27 cellular contexts compared by ENCODE assay signal in genomic region chr2:177710889-177711288, GRCh38.
"Had no signal": no experiment of that assay in that cellular context is flagged by ENCODE, and none has a peak within 500 bp of the region (broad histone marks: within the 10 kb centered on the region; RNA-seq: fewer than 3 reads in every experiment).

No MANE protein-coding gene starts in this region.

- H3K27me3 ChIP-seq: dorsolateral prefrontal cortex, gastrocnemius medialis, left lung had no signal

- H3K27ac ChIP-seq: coronary artery, dorsolateral prefrontal cortex, epithelial cell of prostate, esophagus squamous epithelium, gastrocnemius medialis, heart right ventricle, left lung, lower lobe of right lung had no signal

- H3K9me3 Mint-ChIP-seq: naive B cell had no signal

- H3K4me3 ChIP-seq: coronary artery, dorsolateral prefrontal cortex, esophagus squamous epithelium, gastrocnemius medialis, heart right ventricle, left lung, lower lobe of right lung had no signal

- H3K4me1 Mint-ChIP-seq: naive B cell had no signal

- H3K4me3 Mint-ChIP-seq: naive B cell had no signal

- H3K36me3 Mint-ChIP-seq: naive B cell had no signal

- FAIRE-seq: colon, endometrium, islet of Langerhans, keratinocyte had no signal

- H3K9me3 ChIP-seq: esophagus squamous epithelium, gastrocnemius medialis, heart right ventricle, left lung, lower lobe of right lung had no signal

- H3K4me1 ChIP-seq: esophagus squamous epithelium, gastrocnemius medialis, left lung, lower lobe of right lung had no signal

- ATAC-seq: esophagus mucosa, gastrocnemius medialis, heart right ventricle, left cardiac atrium, left lung, left ventricle myocardium superior, lower lobe of right lung had no signal

- H3K36me3 ChIP-seq: esophagus squamous epithelium, gastrocnemius medialis, heart right ventricle, left lung, lower lobe of right lung had no signal

- DNase-seq: dermis blood vessel endothelial cell; effector CD4-positive, alpha-beta T cell; effector memory CD4-positive, alpha-beta T cell; erythroblast; esophagus squamous epithelium; foreskin fibroblast; foreskin melanocyte; gastrocnemius medialis; glutamatergic neuron; head of caudate nucleus; heart right ventricle; hippocampal formation; left cardiac atrium; left lung; left ventricle myocardium superior; lower lobe of right lung; mesenchymal stem cell; midbrain; naive B cell had no signal

- H3K27ac Mint-ChIP-seq: naive B cell had no signal
